ENCODE assay signal across 8 cellular contexts in the genomic region with DNA sequence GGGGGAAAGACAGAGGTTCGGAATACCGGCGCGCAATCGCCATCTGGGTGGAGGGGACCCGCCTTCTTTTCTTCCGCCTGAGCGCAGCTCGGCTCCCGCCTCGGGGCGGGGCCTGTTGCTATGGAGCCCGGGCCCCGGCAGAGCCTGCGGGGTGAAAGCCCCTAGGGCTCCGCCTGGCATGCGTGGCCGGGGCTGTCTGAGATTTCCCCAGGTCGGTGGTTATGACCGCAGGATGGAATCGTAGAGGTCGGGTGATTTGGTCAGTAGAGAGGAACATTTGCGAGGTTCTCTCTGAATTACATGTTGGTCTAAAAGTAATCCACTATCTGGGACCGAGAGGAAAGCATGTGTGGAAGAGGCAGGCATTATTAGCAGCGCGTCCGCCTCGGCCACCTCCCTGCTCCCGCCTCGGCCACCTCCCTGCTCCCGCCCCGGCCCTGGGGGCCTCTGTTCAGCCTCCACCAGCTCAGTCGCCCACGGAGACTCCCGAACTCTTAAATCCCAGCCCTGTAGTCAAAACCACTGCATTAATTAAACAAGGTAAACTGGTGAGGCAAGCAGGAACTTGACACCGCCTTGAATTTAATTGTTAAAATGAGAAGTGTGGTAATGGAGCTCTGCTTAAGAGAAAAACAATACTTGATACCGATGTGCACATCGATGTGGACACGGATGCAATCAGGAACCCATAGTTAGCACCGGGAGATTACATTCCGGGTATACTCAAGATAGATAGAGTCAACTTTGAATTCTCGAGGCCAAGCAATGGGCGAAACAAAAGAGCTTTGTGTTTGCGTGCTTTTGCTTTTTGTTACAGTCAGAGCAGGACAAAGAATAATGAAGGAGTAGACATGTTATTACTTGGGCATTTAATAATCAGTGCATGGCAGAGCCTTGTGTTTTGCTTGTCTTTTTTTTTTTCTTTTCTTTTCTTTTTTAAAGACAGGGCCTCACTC.
A peak's percentile ranks its signal among the peaks of the same experiment; 100 is the strongest.
DNase-seq lines count a peak whose midpoint lies in the region; ATAC-seq and TF ChIP-seq lines count a peak whose summit lies in the region.

No MANE protein-coding gene starts in this region.

- H3K36me3 ChIP-seq in OCI-LY3 (replicated peaks; ENCODE audit: low read depth, low read length) (no peaks in the 10 kb centered on the region), mucosa of stomach (ENCODE audit: control insufficient read depth, insufficient read depth, low read length) (peaks cover 5% of the 10 kb centered on the region)

- peaks cover 19% of the 10 kb centered on the region for H3K79me2 ChIP-seq in OCI-LY3 (ENCODE audit: low read length)

- H2AFZ ChIP-seq in OCI-LY3 (ENCODE audit: low read depth, low read length): peak overlapping the region; percentile 42

- TF ChIP-seq CTCF in OCI-LY3 (IDR thresholded peaks at IDR 0.05; ENCODE audit: low read depth, low read length): no peak

- H3K4me3 ChIP-seq in OCI-LY3 (ENCODE audit: low read length): peak overlapping the region; percentile 72
- peak overlapping the region; percentile 53 for H3K4me3 ChIP-seq in mucosa of stomach (ENCODE audit: low read length)

- H3K9me3 ChIP-seq in OCI-LY3 (ENCODE audit: insufficient read depth, low read length): no peaks in the 10 kb centered on the region
- H3K9me3 ChIP-seq in mucosa of stomach (ENCODE audit: control insufficient read depth, low read length): no peaks in the 10 kb centered on the region

- ATAC-seq in GM21367 (IDR thresholded peaks at IDR 0.05; ENCODE audit: unreplicated experiment): peak; percentile 98

- H3K27me3 ChIP-seq in OCI-LY3 (ENCODE audit: low read depth, low read length): no peaks in the 10 kb centered on the region
- no peaks in the 10 kb centered on the region for H3K27me3 ChIP-seq in mucosa of stomach (ENCODE audit: control insufficient read depth, insufficient read depth, low read length)

- H3K4me1 ChIP-seq in OCI-LY3 (ENCODE audit: low read length) (peaks cover 40% of the 10 kb centered on the region), mucosa of stomach (ENCODE audit: control insufficient read depth, insufficient read depth, low read length) (peaks cover 59% of the 10 kb centered on the region)

- H3K27ac ChIP-seq in OCI-LY3 (ENCODE audit: low read length): peak overlapping the region; percentile 3

- H4K20me1 ChIP-seq in OCI-LY3 (ENCODE audit: insufficient read depth, low read length): 0 out of 2 replicates have a peak, but pooled peaks cover 6% of the 10 kb centered on the region

- H3K4me2 ChIP-seq in OCI-LY3 (ENCODE audit: low read length): peak overlapping the region; percentile 69

- DNase-seq in COR-L47 (lab: John Stamatoyannopoulos, UW) (peak; percentile 87), HS-5 (ENCODE audit: low read depth) (peak; percentile 46), erythroblast (lab: John Stamatoyannopoulos, UW) (peak; percentile 59 to 65)
- peak; percentile 86 for DNase-seq in activated T-cell treated with anti-CD3 and anti-CD28 coated beads, Interleukin-2, amount 50 U/mL, for 1 hour
- peak; percentile 53 to 69 for DNase-seq in stimulated activated CD8-positive, alpha-beta memory T cell treated with anti-CD3 and anti-CD28 coated beads, Interleukin-7, amount 100 ng/mL, for 1 hour (ENCODE audit: low read depth in 2 of 2)

- no peak for TF ChIP-seq POLR2A in erythroblast (IDR thresholded peaks at IDR 0.05; ENCODE audit: low read length)

- H3K9ac ChIP-seq in OCI-LY3 (ENCODE audit: low read length) (peak overlapping the region; percentile 58), mucosa of stomach (ENCODE audit: low read length) (peak overlapping the region; percentile 62)

Comparison
In these comparisons a context has a peak if more than half of its experiments do, and no peak if none do; other contexts are left out.
1. Peak in every context shown above with its lines: DNase-seq, ATAC-seq, H3K4me3 ChIP-seq and H3K27ac ChIP-seq.